In genomic region chr9:133727876-133728441, GRCh38 we compare ENCODE assay signal across 1 cellular context.
TF ChIP-seq lines count a peak whose summit lies in the region.

No MANE protein-coding gene starts in this region.

TF ChIP-seq in K562, 482 proteins besides CTCF, POLR2A, EP300 and RAD21 (continued from another document):
- TF ChIP-seq ZNF561 (CRISPR knock-in tag; conservative IDR thresholded peaks at IDR 0.05) (no peak), NKRF (IDR thresholded peaks at IDR 0.05; ENCODE audit: borderline replicate concordance) (no peak), HOMEZ (CRISPR knock-in tag; IDR thresholded peaks at IDR 0.05) (no peak), DIDO1 (tag; IDR thresholded peaks at IDR 0.05; ENCODE audit: low read depth) (no peak), ETV1 (tag; conservative IDR thresholded peaks at IDR 0.05; ENCODE audit: low read depth) (no peak), RBM15 (IDR thresholded peaks at IDR 0.05; ENCODE audit: insufficient read depth, low read length) (no peak)
